In the genomic region with DNA sequence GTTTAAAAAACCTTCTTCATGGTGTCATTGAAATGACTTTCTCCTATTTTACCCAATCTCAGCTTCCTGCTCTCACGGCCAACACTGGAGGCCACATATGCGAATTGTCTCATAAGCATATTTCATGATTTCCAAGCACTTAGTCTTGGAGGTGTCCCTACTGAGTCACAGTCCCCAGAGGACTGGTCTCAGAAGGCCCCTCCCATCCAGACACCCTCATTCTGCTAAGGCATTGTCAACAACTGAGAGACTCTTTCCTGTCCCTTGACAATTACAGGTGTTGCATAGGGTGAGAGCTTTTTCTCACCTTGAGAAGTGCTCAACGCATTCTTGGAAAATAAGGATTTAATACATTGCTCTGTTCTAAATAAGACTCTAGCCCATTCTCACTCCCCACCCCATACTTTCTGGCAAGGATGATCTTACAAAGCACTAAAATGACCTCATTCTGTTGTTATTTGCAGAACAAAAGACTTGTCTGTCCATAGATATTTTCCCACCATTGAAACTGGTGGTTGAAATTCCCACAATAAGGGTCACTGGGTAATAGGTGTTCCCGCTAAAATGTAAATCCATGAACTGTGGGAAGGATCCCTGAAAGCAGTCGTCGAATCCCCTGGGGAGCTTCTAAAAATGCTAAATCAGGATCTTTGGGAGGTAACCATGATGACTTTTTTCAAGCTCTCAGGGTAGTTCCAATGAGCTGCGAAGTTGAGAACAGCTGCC, we compare ENCODE assay signal across 15 cellular contexts. TPM values are rescaled to one million over a fixed set of nuclear protein-coding genes. Genes with fewer than 3 reads are reported as not detected.
DNase-seq lines count a peak whose midpoint lies in the region; ATAC-seq and TF ChIP-seq lines count a peak whose summit lies in the region.
"Had no signal": no experiment of that assay in that cellular context is flagged by ENCODE, and none has a peak within 500 bp of the region (broad histone marks: within the 10 kb centered on the region; RNA-seq: fewer than 3 reads in every experiment).

No MANE protein-coding gene starts in this region.

- no peak overlapping the region for H4K8ac ChIP-seq in neuronal stem cell (ENCODE audit: low read depth, low read length)

- no peaks in the 10 kb centered on the region for H3K36me3 Mint-ChIP-seq in endodermal cell (ENCODE audit: low read depth)
- H3K36me3 Mint-ChIP-seq: IgD-negative memory B cell had no signal

- H3K9me3 ChIP-seq in NT2/D1 (ENCODE audit: insufficient read depth, low read length) = peaks cover 14% of the 10 kb centered on the region
- H3K9me3 ChIP-seq in endodermal cell (ENCODE audit: control insufficient read depth, low read length) = no peaks in the 10 kb centered on the region
- H3K9me3 ChIP-seq in neuronal stem cell (replicated peaks in 1 of 2; ENCODE audit: control insufficient read depth in 2 of 2, insufficient read depth in 1 of 2, low read depth in 1 of 2, low read length in 2 of 2) = peaks cover 0 to 2% of the 10 kb centered on the region in 2 donors
- H3K9me3 ChIP-seq in OCI-LY7 (ENCODE audit: low read length) = no peaks in the 10 kb centered on the region
- H3K9me3 ChIP-seq: BLaER1 had no signal

- H2BK12ac ChIP-seq in neuronal stem cell (ENCODE audit: low read length) = no peak overlapping the region

- peak overlapping the region; percentile 82 for H3K27ac ChIP-seq in endodermal cell (ENCODE audit: low read depth, low read length)
- no peak overlapping the region for H3K27ac ChIP-seq in neuronal stem cell (replicated peaks; ENCODE audit: low read length)
- no peak overlapping the region for H3K27ac ChIP-seq in OCI-LY7 (ENCODE audit: low read depth, low read length, poor library complexity, severe bottlenecking)
- H3K27ac ChIP-seq: BLaER1 had no signal

- BruUV-seq in OCI-LY7 (replicated peaks; lab: Mats Ljungman, UMichigan) = no TSS peak

- DNase-seq in EH (ENCODE audit: low read depth) (peak; percentile 52), NT2/D1 (ENCODE audit: low read depth, low spot score) (peak; percentile 84), endodermal cell (peak; percentile 88), neuronal stem cell (ENCODE audit: low spot score) (no peak), NOMO-1 (lab: John Stamatoyannopoulos, UW; ENCODE audit: unreplicated experiment in 2 of 2) (no peak), OCI-LY7 (ENCODE audit: low spot score) (no peak)
- DNase-seq: activated CD4-positive, alpha-beta T cell treated with anti-CD3 and anti-CD28 coated beads, Interleukin-2, amount 50 U/mL, for 1 hour; activated T-cell treated with anti-CD3 and anti-CD28 coated beads, Interleukin-2, amount 50 U/mL, for 4 hours; DMS79 treated with DMSO at 0.1 percent for 48 hours; NCI-H510A treated with DMSO at 0.1 percent for 48 hours; T-helper 2 cell had no signal

- H3K27me3 ChIP-seq in NT2/D1 (ENCODE audit: insufficient read depth, insufficient read length) = no peaks in the 10 kb centered on the region
- H3K27me3 ChIP-seq in endodermal cell (ENCODE audit: control insufficient read depth, insufficient read depth, low read length, poor library complexity, severe bottlenecking) = no peaks in the 10 kb centered on the region
- no peaks in the 10 kb centered on the region for H3K27me3 ChIP-seq in neuronal stem cell (ENCODE audit: control insufficient read depth in 3 of 3, insufficient read depth in 3 of 3, low read depth in 1 of 3, low read length in 3 of 3)
- H3K27me3 ChIP-seq: BLaER1 had no signal

- H3K23ac ChIP-seq in neuronal stem cell (ENCODE audit: low read depth, low read length, poor library complexity) = no peak overlapping the region

- no peaks in the 10 kb centered on the region for H3K9me2 ChIP-seq in OCI-LY7 (ENCODE audit: insufficient read depth, low read length)

- H3K9ac ChIP-seq in NT2/D1 (ENCODE audit: insufficient read length, low read depth) (no peak overlapping the region), endodermal cell (ENCODE audit: extremely low read depth, low read length, poor library complexity, severe bottlenecking) (no peak overlapping the region), neuronal stem cell (ENCODE audit: low read depth, low read length, poor library complexity) (no peak overlapping the region)
- H3K9ac ChIP-seq: BLaER1 had no signal

- ATAC-seq in HG03571 (IDR thresholded peaks at IDR 0.05; ENCODE audit: unreplicated experiment) (no peak), HG03342 (IDR thresholded peaks at IDR 0.05; ENCODE audit: unreplicated experiment) (no peak)
- ATAC-seq: activated T-cell treated with anti-CD3 and anti-CD28 coated beads, Interleukin-2, amount 50 U/mL, for 4 hours had no signal

- peak overlapping the region; percentile 18 for H2AFZ ChIP-seq in neuronal stem cell (ENCODE audit: low read length)
- no peak overlapping the region for H2AFZ ChIP-seq in OCI-LY7 (ENCODE audit: low read length)

- no peak overlapping the region for H3K14ac ChIP-seq in neuronal stem cell (ENCODE audit: low read length)

- 39 to 47% methylated on average over 6 to 7 of the region's 7 CpGs for WGBS in endodermal cell (ENCODE audit: insufficient coverage in 1 of 2, insufficient read length in 1 of 2), 2 experiments
- no CpG with 5 or more reads among the region's 7 CpGs for WGBS in neuronal stem cell (ENCODE audit: extremely low coverage in 2 of 2, insufficient read length in 2 of 2, insufficient replicate concordance in 1 of 2), 2 donors

- H3K4me3 ChIP-seq in NT2/D1 (ENCODE audit: insufficient read length, low read depth) (no peak overlapping the region), endodermal cell (ENCODE audit: low read length) (no peak overlapping the region), neuronal stem cell (ENCODE audit: low read length in 2 of 2) (no peak overlapping the region), OCI-LY7 (ENCODE audit: low read depth, low read length, poor library complexity, severe bottlenecking) (no peak overlapping the region)
- H3K4me3 ChIP-seq: BLaER1 had no signal

- H4K20me1 ChIP-seq in OCI-LY7 (ENCODE audit: insufficient read depth, low read length) = no peaks in the 10 kb centered on the region
- H4K20me1 ChIP-seq: BLaER1 had no signal

- H3K4me3 Mint-ChIP-seq in endodermal cell = no peak overlapping the region
- H3K4me3 Mint-ChIP-seq: activated T-cell treated with anti-CD3 and anti-CD28 coated beads, Interleukin-2, amount 50 U/mL, for 4 hours; IgD-negative memory B cell had no signal

- H3K79me2 ChIP-seq in OCI-LY7 (ENCODE audit: insufficient read depth, low read depth, low read length) = no peaks in the 10 kb centered on the region

- no peak overlapping the region for H3K18ac ChIP-seq in neuronal stem cell (ENCODE audit: low read length)

- H3K4me1 Mint-ChIP-seq in endodermal cell = peaks cover 24% of the 10 kb centered on the region
- H3K4me1 Mint-ChIP-seq: IgD-negative memory B cell had no signal

- no peaks in the 10 kb centered on the region for H3K4me1 ChIP-seq in NT2/D1 (ENCODE audit: insufficient read depth, insufficient read length)
- peaks cover 10% of the 10 kb centered on the region for H3K4me1 ChIP-seq in endodermal cell (ENCODE audit: control insufficient read depth, insufficient read depth, low read length)
- peaks cover 6 to 10% of the 10 kb centered on the region in 2 donors for H3K4me1 ChIP-seq in neuronal stem cell (ENCODE audit: control insufficient read depth in 2 of 2, insufficient read depth in 1 of 2, low read depth in 1 of 2, low read length in 2 of 2)
- H3K4me1 ChIP-seq in OCI-LY7 (ENCODE audit: insufficient read depth, low read length, poor library complexity, severe bottlenecking) = no peaks in the 10 kb centered on the region

- peak overlapping the region; percentile 67 for H3K27ac Mint-ChIP-seq in endodermal cell
- H3K27ac Mint-ChIP-seq: IgD-negative memory B cell had no signal

- no peak overlapping the region for H2BK5ac ChIP-seq in neuronal stem cell (ENCODE audit: low read length)

- no peak overlapping the region for H3K4ac ChIP-seq in neuronal stem cell (ENCODE audit: low read length)

- H3K36me3 ChIP-seq in NT2/D1 (ENCODE audit: insufficient read depth, insufficient read length, low read length) = no peaks in the 10 kb centered on the region
- H3K36me3 ChIP-seq in endodermal cell (ENCODE audit: control insufficient read depth, insufficient read depth, low read length) = no peaks in the 10 kb centered on the region
- H3K36me3 ChIP-seq in neuronal stem cell (replicated peaks in 1 of 2; ENCODE audit: control insufficient read depth in 2 of 2, insufficient read depth in 2 of 2, low read length in 2 of 2) = no peaks in the 10 kb centered on the region
- H3K36me3 ChIP-seq in OCI-LY7 (ENCODE audit: insufficient read depth, low read length) = no peaks in the 10 kb centered on the region
- H3K36me3 ChIP-seq: BLaER1 had no signal

- intact Hi-C loops in OCI-LY7 (cut with micrococcal nuclease; ENCODE audit: unreplicated experiment) = no loop called here

- H4K91ac ChIP-seq in neuronal stem cell (ENCODE audit: low read depth, low read length, poor library complexity) = no peak overlapping the region

- POLR2A ChIA-PET in OCI-LY7 (lab: Charles Lee) = no interaction called here

- no peaks in the 10 kb centered on the region for H3K79me1 ChIP-seq in neuronal stem cell (ENCODE audit: low read depth, low read length)

- H3K4me2 ChIP-seq in neuronal stem cell (ENCODE audit: insufficient read depth, low read length, poor library complexity, severe bottlenecking) = no peak overlapping the region
- H3K4me2 ChIP-seq in OCI-LY7 (ENCODE audit: low read length) = no peak overlapping the region
- H3K4me2 ChIP-seq: BLaER1 had no signal

- H3K27me3 Mint-ChIP-seq in endodermal cell (ENCODE audit: insufficient read depth) = peaks cover 23% of the 10 kb centered on the region

- no peak overlapping the region for H2BK15ac ChIP-seq in neuronal stem cell (ENCODE audit: low read length)

- no peak for TF ChIP-seq CTCF in endodermal cell (conservative IDR thresholded peaks at IDR 0.05)
- TF ChIP-seq CTCF in OCI-LY7 (conservative IDR thresholded peaks at IDR 0.05; ENCODE audit: low read length) = no peak

- H2AK5ac ChIP-seq in neuronal stem cell (ENCODE audit: low read depth, low read length) = no peak overlapping the region

- no peak overlapping the region for H2BK120ac ChIP-seq in neuronal stem cell (ENCODE audit: low read depth, low read length)

- no peaks in the 10 kb centered on the region for H3K9me3 Mint-ChIP-seq in endodermal cell
- H3K9me3 Mint-ChIP-seq: activated T-cell treated with anti-CD3 and anti-CD28 coated beads, Interleukin-2, amount 50 U/mL, for 4 hours had no signal

- CTCF ChIA-PET in OCI-LY7 (lab: Charles Lee; ENCODE audit: unreplicated experiment) = interaction anchor here (0.6 kb wide), 1 partner anchor 13 kb away, joined by 3 read pairs; no protein-coding TSS in a partner anchor

RNA-seq across cellular contexts. Expression of a gene that starts 32.3 kb away (rescaled TPM):
- 10 to 100 TPM; 11.1 to 13.3 TPM for total RNA-seq in endodermal cell
- 21.0 TPM for polyA plus RNA-seq in endodermal cell (2013, experiment 1 of 2)
- 18.4 TPM for polyA plus RNA-seq in endodermal cell (2013, experiment 2 of 2)
- polyA plus RNA-seq in neuronal stem cell (2013, experiment 1 of 2) = 3.6 TPM
- polyA plus RNA-seq in neuronal stem cell (2013, experiment 2 of 2) = 3.7 TPM
- total RNA-seq in OCI-LY7 (2014; rRNA removed; shearing (Covaris generic)) = not detected in 2 replicates
- not detected in 2 replicates for total RNA-seq in OCI-LY7 (2022)

Comparison
In these comparisons a context has a peak if more than half of its experiments do, and no peak if none do; other contexts are left out.
1. DNase-seq: peak in EH (single experiment), NT2/D1 (single experiment) and endodermal cell (single experiment); none in neuronal stem cell (single experiment), NOMO-1 (0 of 2) and OCI-LY7 (single experiment).
2. RNA of a gene that starts 32.3 kb away (total RNA-seq): 11.1 to 13.3 TPM in endodermal cell; not detected in OCI-LY7; every median in the first group is over 4 times any median in the second.